ENCODE assay signal across 8 cellular contexts in the genomic region with DNA sequence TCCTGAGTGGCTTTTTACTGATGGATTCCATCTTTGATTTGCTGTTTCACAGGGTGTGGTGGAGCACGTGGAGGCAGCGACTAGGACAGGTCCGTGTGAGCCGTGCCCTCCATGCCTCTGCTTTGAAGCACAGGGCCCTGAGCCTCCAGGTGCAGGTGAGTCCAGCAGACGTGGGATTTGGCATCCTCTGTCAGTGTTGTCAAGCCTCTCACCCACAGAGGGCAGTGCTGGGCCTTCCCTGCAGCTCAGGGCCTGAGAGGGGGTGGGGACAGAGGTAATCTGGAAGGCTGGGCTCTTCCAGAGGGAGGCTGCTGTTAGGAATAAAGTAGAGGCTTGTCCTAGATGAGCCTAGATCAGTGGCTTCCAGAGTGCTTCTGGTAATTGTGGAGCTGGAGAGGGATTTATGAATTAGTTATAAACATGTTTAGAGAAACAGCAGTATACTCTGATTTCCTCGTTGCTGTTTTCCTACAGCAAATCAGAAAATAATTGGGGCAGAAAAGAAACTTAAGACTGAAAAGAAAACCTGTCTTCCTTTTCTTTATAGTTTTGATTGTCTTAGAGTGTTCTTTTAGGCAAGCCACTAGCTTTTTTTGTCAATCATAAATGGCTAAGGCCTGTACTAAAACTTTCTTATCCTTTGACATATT.
DNase-seq lines count a peak whose midpoint lies in the region; ATAC-seq, FAIRE-seq and TF ChIP-seq lines count a peak whose summit lies in the region.

No MANE protein-coding gene starts in this region.

- DNase-seq in GM12891 (ENCODE audit: insufficient read length, low spot score) = peak; percentile 32
- peak; percentile 59 for DNase-seq in NCI-H2171 (lab: John Stamatoyannopoulos, UW)
- DNase-seq in activated CD4-positive, CD25-positive, alpha-beta regulatory T cell treated with anti-CD3 and anti-CD28 coated beads, Interleukin-2, amount 50 U/mL, for 16 hours (ENCODE audit: low read depth, low spot score) = peak; percentile 7
- DNase-seq in cerebellum (ENCODE audit: low spot score) = peak; percentile 90
- DNase-seq in left kidney (ENCODE audit: low read depth, low spot score) = peak; percentile 93
- DNase-seq in stimulated activated CD4-positive, alpha-beta T cell treated with anti-CD3 and anti-CD28 coated beads, Interleukin-2, amount 100 ng/mL, for 4 hours (ENCODE audit: low read depth) = peak; percentile 22

- FAIRE-seq in GM12891 (lab: Jason Lieb, UNC) = peak; percentile 82

- TF ChIP-seq CTCF in 22Rv1 (IDR thresholded peaks at IDR 0.05) = peak; percentile 94

- no peak for ATAC-seq in HG02642 (IDR thresholded peaks at IDR 0.05; ENCODE audit: poor library complexity, unreplicated experiment)

- no peak for TF ChIP-seq POLR2A in GM12891 (IDR thresholded peaks at IDR 0.05; ENCODE audit: low read depth, low read length)

- peak overlapping the region; percentile 32 for H3K27ac ChIP-seq in 22Rv1

TF ChIP-seq in GM12891, 5 proteins besides CTCF, POLR2A, EP300 and RAD21:
- TF ChIP-seq PAX5 (IDR thresholded peaks at IDR 0.05; ENCODE audit: insufficient read depth, low read length, severe bottlenecking) (no peak), POU2F2 (IDR thresholded peaks at IDR 0.05; ENCODE audit: low read depth, low read length) (no peak)

Comparison
In these comparisons a context has a peak if more than half of its experiments do, and no peak if none do; other contexts are left out.
1. DNase-seq: peak in every context shown above with its lines; median percentile 93 in left kidney; 90 in cerebellum; 59 in NCI-H2171; 32 in GM12891; 22 in stimulated activated CD4-positive, alpha-beta T cell treated with anti-CD3 and anti-CD28 coated beads, Interleukin-2, amount 100 ng/mL, for 4 hours; 7 in activated CD4-positive, CD25-positive, alpha-beta regulatory T cell treated with anti-CD3 and anti-CD28 coated beads, Interleukin-2, amount 50 U/mL, for 16 hours.